ENCODE assay signal across 21 cellular contexts in the genomic region with DNA sequence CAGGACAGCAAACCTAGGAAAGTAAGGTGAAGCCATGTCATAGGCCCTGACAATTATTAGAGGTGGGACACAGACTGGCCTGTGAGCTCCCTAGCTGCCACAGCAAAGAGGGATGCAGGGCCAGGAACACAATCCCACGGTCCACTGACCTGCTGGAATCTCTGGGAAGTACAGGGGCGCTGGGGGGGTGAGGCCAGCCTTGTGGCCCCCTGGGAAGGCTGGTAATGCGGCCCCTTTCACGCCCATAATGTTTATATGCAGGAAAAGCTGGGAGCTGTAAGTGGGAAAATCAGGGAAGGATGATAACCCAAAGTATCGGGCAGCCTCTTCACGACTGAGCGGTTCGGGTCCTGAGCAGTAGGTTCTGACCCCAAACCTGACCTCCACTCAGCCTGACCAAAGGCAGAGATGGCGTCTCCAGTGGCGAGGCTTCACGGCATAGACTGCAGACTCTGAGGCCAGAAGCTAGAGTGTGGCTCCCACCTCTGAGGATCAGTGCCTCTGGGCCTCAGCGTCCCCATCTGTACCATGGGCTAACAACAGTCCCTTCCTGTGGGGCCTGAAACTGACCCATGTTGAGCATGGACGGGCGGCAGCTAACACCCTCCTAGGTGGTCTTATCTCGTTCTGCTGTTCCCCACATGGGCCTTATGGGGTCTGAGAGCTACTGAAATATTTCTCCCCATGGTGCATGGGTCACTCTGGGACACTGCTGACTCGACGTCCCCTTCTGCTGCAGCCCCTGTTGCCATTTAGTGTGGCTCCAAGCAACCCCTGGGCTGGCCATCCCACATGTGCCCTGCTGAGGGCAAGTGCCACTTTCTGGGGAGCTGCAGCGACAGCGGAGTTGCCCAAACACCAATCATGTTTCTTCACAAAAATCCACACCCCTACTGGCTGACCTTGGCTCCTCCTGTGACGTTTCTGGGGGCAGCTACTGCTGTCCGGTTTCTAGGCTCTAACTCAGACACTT.
A peak's percentile ranks its signal among the peaks of the same experiment; 100 is the strongest.
DNase-seq lines count a peak whose midpoint lies in the region; ATAC-seq and TF ChIP-seq lines count a peak whose summit lies in the region.
"Had no signal": no experiment of that assay in that cellular context is flagged by ENCODE, and none has a peak within 500 bp of the region (broad histone marks: within the 10 kb centered on the region; RNA-seq: fewer than 3 reads in every experiment).

No MANE protein-coding gene starts in this region.

- ATAC-seq in HG03280 (IDR thresholded peaks at IDR 0.05; ENCODE audit: unreplicated experiment) (no peak), HG02840 (IDR thresholded peaks at IDR 0.05; ENCODE audit: low FRiP score, unreplicated experiment) (no peak)
- ATAC-seq: A549 had no signal

- H3K4me3 Mint-ChIP-seq in endothelial cell (ENCODE audit: unreplicated experiment) (peak overlapping the region; percentile 48), neural crest cell (no peak overlapping the region)
- no peak overlapping the region for H3K4me3 Mint-ChIP-seq in activated naive CD8-positive, alpha-beta T cell treated with anti-CD3 and anti-CD28 coated beads for 36 hours
- H3K4me3 Mint-ChIP-seq: CD14-positive monocyte; CD4-positive, alpha-beta T cell; CD8-positive, alpha-beta memory T cell had no signal

- 77 to 86% (median 85%) methylated on average over 14 to 21 of the region's 21 CpGs for WGBS in spleen, 5 donors

- intact Hi-C loops in cardiac septum (cut with DNase I) (no loop called here), left ventricle myocardium inferior (cut with micrococcal nuclease) (no loop called here), spleen (cut with DNase I; ENCODE audit: low total_unique reads) (no loop called here)

- H3K36me3 ChIP-seq in left ventricle myocardium inferior: no peaks in the 10 kb centered on the region
- H3K36me3 ChIP-seq in spleen: no peaks in the 10 kb centered on the region

- H3K27me3 Mint-ChIP-seq in endothelial cell (ENCODE audit: unreplicated experiment): peaks cover 3% of the 10 kb centered on the region
- no peaks in the 10 kb centered on the region for H3K27me3 Mint-ChIP-seq in neural crest cell (ENCODE audit: low read depth)
- peaks cover 12% of the 10 kb centered on the region for H3K27me3 Mint-ChIP-seq in activated naive CD8-positive, alpha-beta T cell treated with anti-CD3 and anti-CD28 coated beads for 36 hours

- H3K36me3 Mint-ChIP-seq in endothelial cell (ENCODE audit: low read depth, unreplicated experiment) (peaks cover 36% of the 10 kb centered on the region), neural crest cell (ENCODE audit: low read depth) (peaks cover 70% of the 10 kb centered on the region)
- H3K36me3 Mint-ChIP-seq in activated naive CD8-positive, alpha-beta T cell treated with anti-CD3 and anti-CD28 coated beads for 36 hours: peaks cover 2% of the 10 kb centered on the region
- H3K36me3 Mint-ChIP-seq: CD14-positive monocyte had no signal

- H3K27me3 ChIP-seq in left ventricle myocardium inferior (ENCODE audit: low read depth) (peaks cover 40% of the 10 kb centered on the region), spleen (replicated peaks in 1 of 7) (peaks cover 0 to 26% (median 0%) of the 10 kb centered on the region in 7 donors)
- H3K27me3 ChIP-seq: BE2C; BLaER1 treated with 17β-estradiol and CSF1 and Interleukin-3, amounts not matched to agents 10 nM and 100 nM had no signal

- peak; percentile 51 for DNase-seq in cardiac septum (ENCODE audit: low spot score)
- no peak for DNase-seq in left ventricle myocardium inferior
- no peak for DNase-seq in endothelial cell (ENCODE audit: low spot score)
- no peak for DNase-seq in neural crest cell (ENCODE audit: low read depth, low spot score)
- DNase-seq in spleen: peak; percentile 44
- no peak for DNase-seq in activated naive CD8-positive, alpha-beta T cell treated with anti-CD3 and anti-CD28 coated beads for 36 hours
- DNase-seq: 8988T; ACHN; AML-193; BE2C; CD8-positive, alpha-beta memory T cell; DMS 273 treated with DMSO at 0.1 percent for 48 hours; DND-41; GOT3; HCEC 1CT had no signal

- H3K4me1 ChIP-seq in left ventricle myocardium inferior (no peaks in the 10 kb centered on the region), spleen (no peaks in the 10 kb centered on the region)
- H3K4me1 ChIP-seq: A549, BE2C had no signal

- H3K4me3 ChIP-seq in left ventricle myocardium inferior (no peak overlapping the region), spleen (no peak overlapping the region)
- H3K4me3 ChIP-seq: A549; BLaER1 treated with 17β-estradiol and CSF1 and Interleukin-3, amounts not matched to agents 10 nM and 100 nM had no signal

- no peak overlapping the region for H3K27ac ChIP-seq in left ventricle myocardium inferior (replicated peaks)
- no peak overlapping the region for H3K27ac ChIP-seq in spleen
- H3K27ac ChIP-seq: A549; BLaER1 treated with 17β-estradiol and CSF1 and Interleukin-3, amounts not matched to agents 10 nM and 100 nM had no signal

- H3K27ac Mint-ChIP-seq in endothelial cell (ENCODE audit: unreplicated experiment): no peak overlapping the region
- H3K27ac Mint-ChIP-seq in neural crest cell (ENCODE audit: unreplicated experiment): peak overlapping the region; percentile 57
- no peak overlapping the region for H3K27ac Mint-ChIP-seq in activated naive CD8-positive, alpha-beta T cell treated with anti-CD3 and anti-CD28 coated beads for 36 hours
- H3K27ac Mint-ChIP-seq: CD14-positive monocyte; CD4-positive, alpha-beta T cell; CD8-positive, alpha-beta memory T cell had no signal

- no peak for TF ChIP-seq CTCF in left ventricle myocardium inferior (IDR thresholded peaks at IDR 0.05; ENCODE audit: borderline replicate concordance)
- no peak for TF ChIP-seq CTCF in endothelial cell (IDR thresholded peaks at IDR 0.05; ENCODE audit: unreplicated experiment)
- no peak for TF ChIP-seq CTCF in neural crest cell (conservative IDR thresholded peaks at IDR 0.05)
- no peak for TF ChIP-seq CTCF in spleen (IDR thresholded peaks at IDR 0.05 in 8 of 11, conservative IDR thresholded peaks at IDR 0.05 in 3 of 11)

- H3K9me3 Mint-ChIP-seq in endothelial cell (ENCODE audit: unreplicated experiment) (peaks cover 5% of the 10 kb centered on the region), neural crest cell (peaks cover 7% of the 10 kb centered on the region)
- H3K9me3 Mint-ChIP-seq in activated naive CD8-positive, alpha-beta T cell treated with anti-CD3 and anti-CD28 coated beads for 36 hours: peaks cover 10% of the 10 kb centered on the region

- H3K9me3 ChIP-seq in left ventricle myocardium inferior (replicated peaks) (peaks cover 12% of the 10 kb centered on the region), spleen (peaks cover 0 to 22% (median 14%) of the 10 kb centered on the region in 8 donors)
- H3K9me3 ChIP-seq: A549, BE2C had no signal

- no peak for TF ChIP-seq POLR2A in spleen (IDR thresholded peaks at IDR 0.05)

- no peaks in the 10 kb centered on the region for H3K4me1 Mint-ChIP-seq in endothelial cell (ENCODE audit: unreplicated experiment)
- no peaks in the 10 kb centered on the region for H3K4me1 Mint-ChIP-seq in neural crest cell
- no peaks in the 10 kb centered on the region for H3K4me1 Mint-ChIP-seq in activated naive CD8-positive, alpha-beta T cell treated with anti-CD3 and anti-CD28 coated beads for 36 hours
- H3K4me1 Mint-ChIP-seq: CD14-positive monocyte; CD8-positive, alpha-beta memory T cell had no signal

Comparison
In these comparisons a context has a peak if more than half of its experiments do, and no peak if none do; other contexts are left out.
1. DNase-seq: peak in cardiac septum (single experiment) and spleen (single experiment); none in left ventricle myocardium inferior (single experiment), endothelial cell (single experiment), neural crest cell (single experiment) and activated naive CD8-positive, alpha-beta T cell treated with anti-CD3 and anti-CD28 coated beads for 36 hours (single experiment).